In genomic region chr15:77144028-77144427, GRCh38 we compare ENCODE assay signal across 9 cellular contexts.
DNase-seq lines count a peak whose midpoint lies in the region; ATAC-seq and TF ChIP-seq lines count a peak whose summit lies in the region.
"Had no signal": no experiment of that assay in that cellular context is flagged by ENCODE, and none has a peak within 500 bp of the region (broad histone marks: within the 10 kb centered on the region; RNA-seq: fewer than 3 reads in every experiment).

No MANE protein-coding gene starts in this region.

- H3K27me3 ChIP-seq in left lung = no peaks in the 10 kb centered on the region
- H3K27me3 ChIP-seq in thoracic aorta (replicated peaks; ENCODE audit: insufficient read depth) = no peaks in the 10 kb centered on the region
- H3K27me3 ChIP-seq in gastroesophageal sphincter = no peaks in the 10 kb centered on the region
- H3K27me3 ChIP-seq in WERI-Rb-1 (ENCODE audit: insufficient read depth, low read depth, severe bottlenecking) = no peaks in the 10 kb centered on the region

- intact Hi-C loops in left lung (cut with DNase I) = no loop called here

- TF ChIP-seq POLR2A in gastroesophageal sphincter (IDR thresholded peaks at IDR 0.05) = no peak

- H3K27ac ChIP-seq in left lung = peak overlapping the region; percentile 2 to 39
- H3K27ac ChIP-seq in thoracic aorta = peak overlapping the region; percentile 52 to 62
- no peak overlapping the region for H3K27ac ChIP-seq in gastroesophageal sphincter
- no peak overlapping the region for H3K27ac ChIP-seq in WERI-Rb-1

- peaks cover 0 to 16% of the 10 kb centered on the region in 2 donors for H3K9me3 ChIP-seq in left lung
- H3K9me3 ChIP-seq in thoracic aorta = peaks cover 2% of the 10 kb centered on the region
- H3K9me3 ChIP-seq in gastroesophageal sphincter = peaks cover 0 to 21% (median 0%) of the 10 kb centered on the region in 3 donors
- H3K9me3 ChIP-seq in WERI-Rb-1 (ENCODE audit: severe bottlenecking) = peaks cover 8% of the 10 kb centered on the region

- H3K36me3 ChIP-seq in left lung (peaks cover 0 to 4% of the 10 kb centered on the region in 2 donors), thoracic aorta (no peaks in the 10 kb centered on the region), gastroesophageal sphincter (peaks cover 0 to 29% of the 10 kb centered on the region in 2 donors), WERI-Rb-1 (no peaks in the 10 kb centered on the region)

- 87 to 92% methylated on average over 2 of the region's 2 CpGs for WGBS in gastroesophageal sphincter (ENCODE audit: low coverage in 1 of 2), 2 donors

- H3K4me1 ChIP-seq in left lung (no peaks in the 10 kb centered on the region), thoracic aorta (ENCODE audit: control insufficient read depth in 1 of 2, low read depth in 2 of 2) (peaks cover 21 to 40% of the 10 kb centered on the region in 2 donors), gastroesophageal sphincter (no peaks in the 10 kb centered on the region)

- peak; percentile 10 for DNase-seq in HFF-Myc (ENCODE audit: extremely low read depth, low read depth)
- DNase-seq in amniotic epithelial cell (ENCODE audit: low read depth) = peak; percentile 89
- no peak for DNase-seq in left lung
- DNase-seq in thoracic aorta (ENCODE audit: low spot score) = no peak
- DNase-seq in WERI-Rb-1 = no peak
- DNase-seq: NCI-H82; stimulated activated CD8-positive, alpha-beta memory T cell treated with anti-CD3 and anti-CD28 coated beads, Interleukin-4, amount 100 ng/mL, for 48 hours had no signal

- ATAC-seq in left lung = peak; percentile 18
- ATAC-seq in thoracic aorta (ENCODE audit: insufficient number of reproducible peaks, low FRiP score, low read depth) = no peak
- ATAC-seq in gastroesophageal sphincter = no peak
- ATAC-seq in GM21576 (IDR thresholded peaks at IDR 0.05; ENCODE audit: unreplicated experiment) = no peak

- TF ChIP-seq CTCF in HFF-Myc (IDR thresholded peaks at IDR 0.05; ENCODE audit: low read depth, low read length, missing control alignments) (no peak), left lung (IDR thresholded peaks at IDR 0.05) (no peak), thoracic aorta (IDR thresholded peaks at IDR 0.05) (no peak), gastroesophageal sphincter (IDR thresholded peaks at IDR 0.05) (no peak), WERI-Rb-1 (IDR thresholded peaks at IDR 0.05; ENCODE audit: low read depth, low read length) (no peak)

- no peak overlapping the region for H3K4me3 ChIP-seq in HFF-Myc (replicated peaks; ENCODE audit: low read depth, low read length)
- H3K4me3 ChIP-seq in left lung = no peak overlapping the region
- no peak overlapping the region for H3K4me3 ChIP-seq in thoracic aorta
- H3K4me3 ChIP-seq in gastroesophageal sphincter = no peak overlapping the region
- H3K4me3 ChIP-seq in WERI-Rb-1 (ENCODE audit: low read depth, low read length) = no peak overlapping the region

- no peak for TF ChIP-seq EP300 in gastroesophageal sphincter (IDR thresholded peaks at IDR 0.05)

Comparison
In these comparisons a context has a peak if more than half of its experiments do, and no peak if none do; other contexts are left out.
1. DNase-seq: peak in HFF-Myc (single experiment) and amniotic epithelial cell (single experiment); none in left lung (0 of 2), thoracic aorta (single experiment) and WERI-Rb-1 (single experiment).
2. H3K27ac ChIP-seq: peak in left lung (2 of 2) and thoracic aorta (2 of 2); none in gastroesophageal sphincter (0 of 4) and WERI-Rb-1 (single experiment).